Comparison of ENCODE assay signal across 23 cellular contexts in the genomic region with DNA sequence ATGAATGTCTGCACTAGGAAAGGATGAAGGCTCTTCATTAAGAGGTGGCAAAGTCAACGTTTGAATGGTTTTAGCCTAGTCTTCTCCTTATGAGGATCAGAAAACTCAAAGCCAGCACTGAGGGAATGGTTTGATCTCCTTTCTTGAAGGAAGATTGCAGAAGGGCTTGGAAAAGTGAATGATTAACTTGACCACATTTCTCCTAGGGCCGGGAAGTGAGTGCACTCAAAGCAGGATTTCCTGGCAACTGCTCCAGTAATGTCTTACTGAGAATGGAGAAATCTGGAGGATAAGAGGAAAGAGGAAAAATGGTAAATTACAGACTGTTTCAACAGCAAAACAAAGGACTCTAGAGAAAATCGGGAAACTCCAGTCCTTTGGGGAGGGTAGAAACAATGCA.
DNase-seq lines count a peak whose midpoint lies in the region; ATAC-seq, FAIRE-seq and TF ChIP-seq lines count a peak whose summit lies in the region.
"Had no signal": no experiment of that assay in that cellular context is flagged by ENCODE, and none has a peak within 500 bp of the region (broad histone marks: within the 10 kb centered on the region; RNA-seq: fewer than 3 reads in every experiment).

No MANE protein-coding gene starts in this region.

- POLR2A ChIA-PET in PC-3 (lab: Charles Lee; ENCODE audit: unreplicated experiment) (no interaction called here), endothelial cell of umbilical vein (lab: Charles Lee) (no interaction called here)

- intact Hi-C loops in PC-3 (cut with micrococcal nuclease) (no loop called here), endothelial cell of umbilical vein (cut with micrococcal nuclease) (no loop called here)

- H2AFZ ChIP-seq in PC-3 (ENCODE audit: low read length) (no peak overlapping the region), endothelial cell of umbilical vein (ENCODE audit: low read depth, low read length) (no peak overlapping the region)
- H2AFZ ChIP-seq: GM23338 had no signal

- no peak for ATAC-seq in PC-3
- no peak for ATAC-seq in GM18868 (IDR thresholded peaks at IDR 0.05; ENCODE audit: unreplicated experiment)
- ATAC-seq: CD8-positive, alpha-beta T cell; GM23338 had no signal

- DNase-seq in PC-3 (peak; percentile 33), endothelial cell of umbilical vein (ENCODE audit: low read depth, low spot score) (peak; percentile 10), kidney glomerular epithelial cell (lab: John Stamatoyannopoulos, UW) (peak; percentile 42), small intestine (peak; percentile 6), RPMI8226 (no peak), HPDE6-E6E7 (ENCODE audit: extremely low spot score) (no peak)
- DNase-seq: CD8-positive, alpha-beta T cell; DMS53; EL; GF-D8; IMR-90; NCI-H1092 treated with DMSO at 0.1 percent for 48 hours; NCI-H1436 treated with DMSO at 0.1 percent for 48 hours; NCI-H2029; NCI-H2227 treated with DMSO at 0.1 percent for 48 hours; NCI-H510A; NCI-H748 treated with DMSO at 0.1 percent for 48 hours had no signal

- H3K9me1 ChIP-seq in endothelial cell of umbilical vein (replicated peaks; ENCODE audit: control insufficient read depth, extremely low read depth, insufficient read depth, low read length), result no peaks in the 10 kb centered on the region

- BruUV-seq in PC-3 (replicated peaks; lab: Mats Ljungman, UMichigan), result no TSS peak
- BruUV-seq in endothelial cell of umbilical vein (replicated peaks; lab: Mats Ljungman, UMichigan), result no TSS peak

- H3K27me3 ChIP-seq in PC-3 (ENCODE audit: low read length), result no peaks in the 10 kb centered on the region
- no peaks in the 10 kb centered on the region for H3K27me3 ChIP-seq in endothelial cell of umbilical vein (ENCODE audit: control insufficient read depth in 2 of 2, insufficient read depth in 2 of 2, low read length in 2 of 2)
- H3K27me3 ChIP-seq in small intestine (ENCODE audit: control insufficient read depth in 2 of 2, insufficient read depth in 2 of 2, low read length in 2 of 2), result no peaks in the 10 kb centered on the region
- H3K27me3 ChIP-seq: BLaER1, SJSA1 had no signal

- H3K36me3 ChIP-seq in PC-3 (ENCODE audit: low read depth, low read length) (no peaks in the 10 kb centered on the region), endothelial cell of umbilical vein (ENCODE audit: control insufficient read depth in 2 of 2, extremely low read depth in 1 of 2, insufficient read depth in 2 of 2, low read length in 2 of 2) (no peaks in the 10 kb centered on the region), small intestine (ENCODE audit: control insufficient read depth in 2 of 2, insufficient read depth in 2 of 2, low read length in 2 of 2) (no peaks in the 10 kb centered on the region)
- H3K36me3 ChIP-seq: BLaER1, HAP-1, SJSA1 had no signal

- peaks cover 3% of the 10 kb centered on the region for H3F3A ChIP-seq in PC-3 (ENCODE audit: low read length, unreplicated experiment)

- no peaks in the 10 kb centered on the region for H3K9me3 ChIP-seq in PC-3 (ENCODE audit: low read length)
- no peaks in the 10 kb centered on the region for H3K9me3 ChIP-seq in endothelial cell of umbilical vein (replicated peaks; ENCODE audit: control insufficient read depth, insufficient read depth, low read length)
- no peaks in the 10 kb centered on the region for H3K9me3 ChIP-seq in small intestine (ENCODE audit: control insufficient read depth, low read depth)
- H3K9me3 ChIP-seq: BLaER1, HAP-1 had no signal

- H3K4me1 ChIP-seq in PC-3 (ENCODE audit: insufficient read depth, low read length) (peaks cover 74% of the 10 kb centered on the region), endothelial cell of umbilical vein (ENCODE audit: control insufficient read depth, extremely low read depth, insufficient read depth, low read length) (peaks cover 5% of the 10 kb centered on the region), small intestine (ENCODE audit: control insufficient read depth in 2 of 2, insufficient read depth in 1 of 2, low read depth in 1 of 2, low read length in 1 of 2) (no peaks in the 10 kb centered on the region)
- H3K4me1 ChIP-seq: BLaER1, HAP-1 had no signal

- CTCF ChIA-PET in PC-3 (lab: Charles Lee) (no interaction called here), endothelial cell of umbilical vein (lab: Charles Lee) (no interaction called here)

- TF ChIP-seq POLR2A in endothelial cell of umbilical vein (IDR thresholded peaks at IDR 0.05; ENCODE audit: low read depth, low read length), result no peak

- no peak for FAIRE-seq in endothelial cell of umbilical vein (lab: Jason Lieb, UNC)
- no peak for FAIRE-seq in small intestine (lab: Jason Lieb, UNC)

- no peak overlapping the region for H3K4me2 ChIP-seq in PC-3 (ENCODE audit: low read length)
- H3K4me2 ChIP-seq in endothelial cell of umbilical vein (ENCODE audit: insufficient read depth, low read length), result no peak overlapping the region
- H3K4me2 ChIP-seq: BLaER1, GM23338, KMS-11 had no signal

- no peaks in the 10 kb centered on the region for H4K20me1 ChIP-seq in PC-3 (ENCODE audit: low read length)
- no peaks in the 10 kb centered on the region for H4K20me1 ChIP-seq in endothelial cell of umbilical vein (replicated peaks; ENCODE audit: control insufficient read depth, extremely low read depth, insufficient read depth, low read length)
- H4K20me1 ChIP-seq: BLaER1 had no signal

- WGBS in small intestine, 3 donors, result 5 to 31% (median 18%) methylated on average over 3 of the region's 3 CpGs

- dilution Hi-C loops in endothelial cell of umbilical vein (cut with MboI; ENCODE audit: extremely low pct_ligation_motif_present, low sequenced_read_pairs), result no loop called here

- H3K4me3 ChIP-seq in PC-3 (ENCODE audit: low read length) (no peak overlapping the region), endothelial cell of umbilical vein (replicated peaks in 1 of 3; ENCODE audit: insufficient read depth in 1 of 3, low read depth in 1 of 3, low read length in 3 of 3) (no peak overlapping the region), small intestine (ENCODE audit: low read depth in 1 of 2, low read length in 2 of 2) (no peak overlapping the region)
- H3K4me3 ChIP-seq: BLaER1, GM23338, HAP-1, SJSA1 had no signal

- H3K27ac ChIP-seq in PC-3 (ENCODE audit: low read length) (no peak overlapping the region), endothelial cell of umbilical vein (ENCODE audit: insufficient read depth, low read depth, low read length) (no peak overlapping the region), small intestine (ENCODE audit: low read depth in 1 of 2, low read length in 1 of 2) (no peak overlapping the region)
- H3K27ac ChIP-seq: BLaER1, KMS-11, SJSA1 had no signal

- no peak overlapping the region for H3K9ac ChIP-seq in PC-3 (ENCODE audit: low read length)
- H3K9ac ChIP-seq in endothelial cell of umbilical vein (replicated peaks; ENCODE audit: extremely low read depth, insufficient read depth, low read length), result no peak overlapping the region
- H3K9ac ChIP-seq: BLaER1, KMS-11 had no signal

- H3K9me2 ChIP-seq in PC-3 (replicated peaks; ENCODE audit: low read length), result no peaks in the 10 kb centered on the region

- TF ChIP-seq CTCF in PC-3 (conservative IDR thresholded peaks at IDR 0.05; ENCODE audit: low read depth, low read length) (no peak), endothelial cell of umbilical vein (IDR thresholded peaks at IDR 0.05; ENCODE audit: extremely low read depth in 1 of 2, insufficient read depth in 1 of 2, low read depth in 1 of 2, low read length in 2 of 2) (no peak)

- H3K79me2 ChIP-seq in PC-3 (ENCODE audit: low read length), result no peaks in the 10 kb centered on the region
- no peaks in the 10 kb centered on the region for H3K79me2 ChIP-seq in endothelial cell of umbilical vein (ENCODE audit: control insufficient read depth, insufficient read depth, low read length)

TF ChIP-seq in endothelial cell of umbilical vein, 7 proteins besides CTCF, POLR2A, EP300 and RAD21:
- TF ChIP-seq MAX (IDR thresholded peaks at IDR 0.05; ENCODE audit: insufficient read depth, insufficient read length) (no peak), FOS (IDR thresholded peaks at IDR 0.05; ENCODE audit: borderline replicate concordance, insufficient read depth, low read length) (no peak), JUN (IDR thresholded peaks at IDR 0.05; ENCODE audit: borderline replicate concordance, insufficient read depth, insufficient read length, low read depth) (no peak), MYC (IDR thresholded peaks at IDR 0.05; ENCODE audit: low read depth, low read length) (no peak), GATA2 (IDR thresholded peaks at IDR 0.05; ENCODE audit: insufficient read depth, insufficient read length, low read depth, low read length) (no peak), EZH2 (IDR thresholded peaks at IDR 0.05; ENCODE audit: borderline replicate concordance, low read depth, low read length, severe bottlenecking) (no peak), POLR2AphosphoS5 (IDR thresholded peaks at IDR 0.05; ENCODE audit: insufficient read depth, low read depth, low read length) (no peak)

Comparison
In these comparisons a context has a peak if more than half of its experiments do, and no peak if none do; other contexts are left out.
1. DNase-seq: peak in PC-3 (single experiment), endothelial cell of umbilical vein (single experiment), kidney glomerular epithelial cell (single experiment) and small intestine (single experiment); none in RPMI8226 (single experiment) and HPDE6-E6E7 (single experiment).